ENCODE assay signal across 9 cellular contexts in genomic region chr20:47335251-47336012, GRCh38. TPM values are rescaled to one million over a fixed set of nuclear protein-coding genes. Genes with fewer than 3 reads are reported as not detected.
DNase-seq lines count a peak whose midpoint lies in the region; ATAC-seq, FAIRE-seq and TF ChIP-seq lines count a peak whose summit lies in the region.
"Had no signal": no experiment of that assay in that cellular context is flagged by ENCODE, and none has a peak within 500 bp of the region (broad histone marks: within the 10 kb centered on the region; RNA-seq: fewer than 3 reads in every experiment).

No MANE protein-coding gene starts in this region.

- H3K27me3 ChIP-seq in body of pancreas (no peaks in the 10 kb centered on the region), HepG2 (ENCODE audit: control insufficient read depth in 1 of 2, insufficient read depth in 2 of 2, low read length in 2 of 2) (no peaks in the 10 kb centered on the region)

- in situ Hi-C loops in G401 (cut with HindIII; ENCODE audit: low sequenced_read_pairs) = no loop called here
- in situ Hi-C loops in HepG2 (cut with HindIII; ENCODE audit: extremely low pct_ligation_motif_present, low pct_unique_long_range_greater_than_20kb) = no loop called here

- DNase-seq in G401 (ENCODE audit: low spot score) = peak; percentile 76
- no peak for DNase-seq in body of pancreas
- no peak for DNase-seq in HepG2 (ENCODE audit: low spot score)
- DNase-seq in kidney glomerular epithelial cell (lab: John Stamatoyannopoulos, UW) = no peak
- DNase-seq in activated CD4-positive, alpha-beta T cell treated with anti-CD3 and anti-CD28 coated beads for 48 hours = no peak
- DNase-seq in NCI-H774 (lab: John Stamatoyannopoulos, UW) = no peak
- DNase-seq: DMS53 had no signal

- intact Hi-C loops in body of pancreas (cut with DNase I) (no loop called here), HepG2 (cut with micrococcal nuclease; ENCODE audit: unreplicated experiment) (loop anchor here (2.0 kb wide), 1 partner anchor 15 kb away; no protein-coding TSS in a partner anchor)

- H3K9me3 ChIP-seq in body of pancreas (no peaks in the 10 kb centered on the region), HepG2 (ENCODE audit: low read length) (no peaks in the 10 kb centered on the region)

- no peak overlapping the region for H3K4me2 ChIP-seq in HepG2 (ENCODE audit: low read depth, low read length)

- BruUV-seq in HepG2 (replicated peaks; lab: Mats Ljungman, UMichigan) = no TSS peak

- H3K79me2 ChIP-seq in HepG2 (ENCODE audit: insufficient read depth, low read length) = peaks cover 99% of the 10 kb centered on the region

- peaks cover 93% of the 10 kb centered on the region for H4K20me1 ChIP-seq in HepG2 (ENCODE audit: insufficient read depth, low read length)

- TF ChIP-seq EP300 in HepG2 (IDR thresholded peaks at IDR 0.05; ENCODE audit: low read depth in 2 of 2, low read length in 2 of 2) (no peak), HepG2 (CRISPR knock-in tag; IDR thresholded peaks at IDR 0.05; ENCODE audit: borderline replicate concordance) (no peak)

- TF ChIP-seq POLR2A in body of pancreas (IDR thresholded peaks at IDR 0.05) (no peak), HepG2 (IDR thresholded peaks at IDR 0.05; ENCODE audit: insufficient read depth in 1 of 2, low read depth in 2 of 2, low read length in 2 of 2) (no peak)

- CTCF ChIA-PET in HepG2 (lab: Yijun Ruan, JAX; ENCODE audit: low intra/inter-chr PET ratio, low total read pairs) = interaction anchor here (0.9 kb wide), 1 partner anchor 49 kb away, joined by 3 read pairs; no protein-coding TSS in a partner anchor

- TF ChIP-seq CTCF in body of pancreas (IDR thresholded peaks at IDR 0.05) (no peak), HepG2 (CRISPR knock-in tag; IDR thresholded peaks at IDR 0.05) (no peak)

- WGBS in body of pancreas, 2 donors = 85 to 89% methylated on average over 10 of the region's 10 CpGs
- WGBS in HepG2 (ENCODE audit: low lambda C conversion rate) = 92% methylated on average over 10 of the region's 10 CpGs

- no peaks in the 10 kb centered on the region for H3K36me3 ChIP-seq in body of pancreas (replicated peaks in 1 of 2; ENCODE audit: insufficient read depth in 1 of 2, low read depth in 2 of 2)
- H3K36me3 ChIP-seq in HepG2 (replicated peaks in 1 of 2; ENCODE audit: control insufficient read depth in 1 of 2, insufficient read depth in 2 of 2, low read length in 2 of 2) = peaks cover 44 to 73% of the 10 kb centered on the region in 2 experiments

- H3K27ac ChIP-seq in body of pancreas = peak overlapping the region in 3 of 4 donors; percentile 41 to 77 (median 53)
- H3K27ac ChIP-seq in HepG2 (ENCODE audit: extremely low read length, insufficient read depth, low read length) = peak overlapping the region; percentile 57
- H3K27ac ChIP-seq in skin epidermis = peak overlapping the region in 20 of 21 experiments; percentile 29 to 94 (median 71)

- POLR2A ChIA-PET in HepG2 (lab: Yijun Ruan, JAX) = interaction anchor here (1.2 to 23.7 kb wide), 2 partner anchors 8 to 22 kb away, joined by 3 to 624 read pairs; partner anchors contain the start of gene ZMYND8

- no peak for TF ChIP-seq RAD21 in HepG2 (CRISPR knock-in tag; IDR thresholded peaks at IDR 0.05)

- no peak overlapping the region for H3K4me3 ChIP-seq in body of pancreas
- H3K4me3 ChIP-seq in HepG2 (replicated peaks in 1 of 3; ENCODE audit: insufficient read depth in 1 of 3, low read depth in 2 of 3, low read length in 3 of 3) = no peak overlapping the region
- no peak overlapping the region for H3K4me3 ChIP-seq in skin epidermis

- no peak overlapping the region for H2AFZ ChIP-seq in HepG2 (ENCODE audit: low read length)

- no peak for FAIRE-seq in HepG2 (lab: Jason Lieb, UNC)

- H3K9ac ChIP-seq in HepG2 (ENCODE audit: insufficient read depth, low read depth, low read length) = no peak overlapping the region

- H3K4me1 ChIP-seq in body of pancreas (peaks cover 8% of the 10 kb centered on the region), HepG2 (ENCODE audit: insufficient read depth, low read length) (peaks cover 97% of the 10 kb centered on the region)

- ATAC-seq in body of pancreas (no peak), HepG2 (no peak), HG03196 (IDR thresholded peaks at IDR 0.05; ENCODE audit: unreplicated experiment) (no peak)

TF ChIP-seq in HepG2, 621 proteins besides CTCF, POLR2A, EP300 and RAD21:
- TF ChIP-seq ZZZ3 (CRISPR knock-in tag; IDR thresholded peaks at IDR 0.05; ENCODE audit: borderline replicate concordance) (0 out of 2 replicates have a peak, but pooled peaks have one; percentile 42), ZNF275 (CRISPR knock-in tag; IDR thresholded peaks at IDR 0.05; ENCODE audit: borderline replicate concordance) (no peak), ZBTB46 (CRISPR knock-in tag; IDR thresholded peaks at IDR 0.05; ENCODE audit: borderline replicate concordance) (0 out of 2 replicates have a peak, but pooled peaks have one; percentile 71), POLR2AphosphoS5 (IDR thresholded peaks at IDR 0.05; ENCODE audit: low read depth, low read length) (peak; percentile 12; the same call in 1 of the 2 replicates), MTA1 (CRISPR knock-in tag; IDR thresholded peaks at IDR 0.05; ENCODE audit: borderline replicate concordance) (no peak), ZNF639 (CRISPR knock-in tag; conservative IDR thresholded peaks at IDR 0.05) (no peak), ZNF75D (CRISPR knock-in tag; IDR thresholded peaks at IDR 0.05; ENCODE audit: borderline replicate concordance) (0 out of 2 replicates have a peak, but pooled peaks have one; percentile 48), RBM22 (optimal IDR thresholded peaks at IDR 0.05; ENCODE audit: low read length) (peak; percentile 65)

RNA-seq across cellular contexts. Expression of gene ZMYND8, which starts 21.1 kb away (rescaled TPM):
- 21.5 and 24.7 TPM in 2 replicates for total RNA-seq in G401 (2014; rRNA removed; shearing (Covaris generic))
- 10 to 100 TPM; 18.9 to 19.1 TPM for total RNA-seq in body of pancreas
- 53.9 and 71.9 TPM in 2 replicates for total RNA-seq in HepG2 (2016; rRNA removed; fragmentation: Illumina TruSeq; extraction: Trizol)
- total RNA-seq in HepG2 (2016; cell fraction: cytosol; rRNA removed; fragmentation: Illumina TruSeq; extraction: Trizol; ENCODE audit: low read depth) = 45.3 and 50.7 TPM in 2 replicates
- total RNA-seq in HepG2 (2016; cell fraction: insoluble cytoplasmic fraction; rRNA removed; fragmentation: Illumina TruSeq; extraction: Trizol) = 54.7 and 64.5 TPM in 2 replicates
- total RNA-seq in HepG2 (2016; cell fraction: membrane; rRNA removed; fragmentation: Illumina TruSeq; extraction: Trizol) = 30.6 and 34.0 TPM in 2 replicates
- total RNA-seq in HepG2 (2016; cell fraction: nucleus; rRNA removed; fragmentation: Illumina TruSeq; extraction: Trizol) = 90.9 and 106 TPM in 2 replicates
- 81.4 and 84.7 TPM in 2 replicates for polyA plus RNA-seq in HepG2 (2011; rRNA removed)
- 41.2 and 45.2 TPM in 2 replicates for polyA plus RNA-seq in HepG2 (2011; cell fraction: cytosol; rRNA removed)
- polyA plus RNA-seq in HepG2 (2011; cell fraction: nucleus; rRNA removed) = 139 and 149 TPM in 2 replicates
- polyA plus RNA-seq in HepG2 (2012) = 50.4 and 60.2 TPM in 2 replicates
- 1.9 and 2.5 TPM in 2 replicates for polyA plus RNA-seq in HepG2 (2016; cell fraction: cytosol; fragmentation: Illumina TruSeq; extraction: Trizol; ENCODE audit: low read depth)
- 42.7 and 55.7 TPM in 2 replicates for polyA plus RNA-seq in HepG2 (2016; cell fraction: insoluble cytoplasmic fraction; fragmentation: Illumina TruSeq; extraction: Trizol; ENCODE audit: low read depth)
- polyA plus RNA-seq in HepG2 (2016; cell fraction: membrane; fragmentation: Illumina TruSeq; extraction: Trizol; ENCODE audit: low read depth) = 7.9 and 9.1 TPM in 2 replicates
- polyA plus RNA-seq in HepG2 (2016; cell fraction: nucleus; fragmentation: Illumina TruSeq; extraction: Trizol; ENCODE audit: insufficient read depth, low read depth) = 103 and 106 TPM in 2 replicates
- 14.1 and 79.4 TPM in 2 replicates for polyA minus RNA-seq in HepG2 (2011; rRNA and poly(A)+ RNA removed; ENCODE audit: low replicate concordance)
- polyA minus RNA-seq in HepG2 (2011; cell fraction: cytosol; rRNA and poly(A)+ RNA removed) = 66.7 and 69.5 TPM in 2 replicates
- 190 and 220 TPM in 2 replicates for polyA minus RNA-seq in HepG2 (2011; cell fraction: nucleus; rRNA and poly(A)+ RNA removed)
